ENCODE assay signal across 24 cellular contexts in the genomic region with DNA sequence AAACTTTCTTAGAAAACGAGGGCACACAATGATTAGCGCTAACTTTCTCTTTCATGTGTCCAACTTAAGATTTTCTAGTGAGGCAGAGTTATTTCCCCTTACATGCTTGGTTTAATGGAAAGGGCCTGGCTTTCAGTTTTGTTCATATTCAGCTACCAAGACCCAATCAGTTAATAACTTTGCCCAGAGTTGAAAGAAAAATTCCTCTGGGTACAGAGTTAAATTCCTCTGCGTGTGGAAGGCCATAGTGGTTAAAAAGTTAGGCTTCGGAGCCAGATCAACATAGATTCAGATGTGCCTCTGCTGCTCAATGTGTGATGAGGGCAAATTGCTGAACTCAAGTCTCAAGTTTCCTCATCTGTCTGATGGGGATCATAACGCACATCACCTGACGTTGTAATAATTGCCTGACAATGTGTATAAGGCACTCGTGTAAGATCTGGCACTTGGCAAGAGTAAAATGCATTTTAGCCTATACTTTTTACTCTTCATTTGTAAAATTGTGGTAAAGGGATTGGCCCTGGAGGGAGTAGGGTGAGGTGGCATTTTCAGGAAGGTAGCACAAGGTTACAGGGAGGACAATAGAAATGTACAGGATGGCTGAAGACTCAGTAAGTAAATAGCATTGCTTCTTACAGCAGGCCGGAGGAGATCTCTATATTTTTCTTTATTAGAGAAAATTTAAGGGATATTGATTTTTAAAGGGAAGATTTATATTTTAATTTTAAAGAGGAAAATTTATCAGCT.
DNase-seq lines count a peak whose midpoint lies in the region; ATAC-seq and TF ChIP-seq lines count a peak whose summit lies in the region.
"Had no signal": no experiment of that assay in that cellular context is flagged by ENCODE, and none has a peak within 500 bp of the region (broad histone marks: within the 10 kb centered on the region; RNA-seq: fewer than 3 reads in every experiment).

No MANE protein-coding gene starts in this region.

- no peak overlapping the region for H3K23ac ChIP-seq in H9 (ENCODE audit: insufficient read length, low read depth, low read length)

- no peak overlapping the region for H4K8ac ChIP-seq in H9 (replicated peaks; ENCODE audit: insufficient read length, low read depth, low read length)

- no peak overlapping the region for H3K18ac ChIP-seq in H9 (ENCODE audit: insufficient read length, low read depth, low read length)

- H3K27me3 ChIP-seq in H9 (ENCODE audit: insufficient read depth, low read length) (no peaks in the 10 kb centered on the region), tibial artery (no peaks in the 10 kb centered on the region)
- H3K27me3 ChIP-seq: upper lobe of right lung had no signal

- H3K9me3 Mint-ChIP-seq in H9 (no peaks in the 10 kb centered on the region), WTC11 (no peaks in the 10 kb centered on the region)
- no peaks in the 10 kb centered on the region for H3K9me3 Mint-ChIP-seq in activated CD4-positive, alpha-beta memory T cell treated with anti-CD3 and anti-CD28 coated beads, Interleukin-2, amount 10 ng/mL, durations not matched to agents 7 days and 5 days
- H3K9me3 Mint-ChIP-seq: activated CD4-positive, alpha-beta memory T cell treated with anti-CD3 and anti-CD28 coated beads for 36 hours; activated naive CD8-positive, alpha-beta T cell treated with anti-CD3 and anti-CD28 coated beads, Interleukin-2, amount 10 ng/mL, durations not matched to agents 7 days and 5 days; brain; CD4-positive, alpha-beta T cell; natural killer cell treated with Interleukin-12 subunit alpha and Interleukin-12 subunit beta and Interleukin-15 and Interleukin-18, amount 100 ng/mL, for 72 hours had no signal

- H3K4me3 Mint-ChIP-seq in H9 (no peak overlapping the region), WTC11 (no peak overlapping the region)
- H3K4me3 Mint-ChIP-seq in activated CD4-positive, alpha-beta memory T cell treated with anti-CD3 and anti-CD28 coated beads, Interleukin-2, amount 10 ng/mL, durations not matched to agents 7 days and 5 days: no peak overlapping the region
- H3K4me3 Mint-ChIP-seq: activated CD4-positive, alpha-beta memory T cell treated with anti-CD3 and anti-CD28 coated beads for 36 hours; activated naive CD8-positive, alpha-beta T cell treated with anti-CD3 and anti-CD28 coated beads, Interleukin-2, amount 10 ng/mL, durations not matched to agents 7 days and 5 days; brain; CD4-positive, alpha-beta T cell; natural killer cell treated with Interleukin-12 subunit alpha and Interleukin-12 subunit beta and Interleukin-15 and Interleukin-18, amount 100 ng/mL, for 72 hours had no signal

- H3K27me3 Mint-ChIP-seq in H9 (ENCODE audit: low read depth): no peaks in the 10 kb centered on the region
- no peaks in the 10 kb centered on the region for H3K27me3 Mint-ChIP-seq in WTC11 (ENCODE audit: low read depth)
- peaks cover 14% of the 10 kb centered on the region for H3K27me3 Mint-ChIP-seq in activated CD4-positive, alpha-beta memory T cell treated with anti-CD3 and anti-CD28 coated beads, Interleukin-2, amount 10 ng/mL, durations not matched to agents 7 days and 5 days
- H3K27me3 Mint-ChIP-seq: brain; CD4-positive, alpha-beta T cell had no signal

- no peaks in the 10 kb centered on the region for H3K23me2 ChIP-seq in H9 (ENCODE audit: insufficient read length, low read depth, low read length, poor library complexity, severe bottlenecking)

- TF ChIP-seq CTCF in H9 (conservative IDR thresholded peaks at IDR 0.05): no peak
- no peak for TF ChIP-seq CTCF in WTC11 (IDR thresholded peaks at IDR 0.05)
- no peak for TF ChIP-seq CTCF in tibial artery (IDR thresholded peaks at IDR 0.05)

- no peaks in the 10 kb centered on the region for H3K36me3 ChIP-seq in tibial artery
- H3K36me3 ChIP-seq: upper lobe of right lung had no signal

- no peak overlapping the region for H3K9ac ChIP-seq in H9 (ENCODE audit: extremely low read depth, insufficient read length, low read length)

- no peak overlapping the region for H2BK20ac ChIP-seq in H9 (ENCODE audit: low read depth, low read length, poor library complexity, severe bottlenecking)

- intact Hi-C loops in tibial artery (cut with DNase I; ENCODE audit: low total_unique reads): no loop called here

- H3K56ac ChIP-seq in H9 (ENCODE audit: insufficient read length, low read depth, low read length): no peak overlapping the region

- H3K27ac Mint-ChIP-seq in H9 (peak overlapping the region in 2 of 3 experiments; percentile 1 to 3; a peak in 4 of 7 replicates), WTC11 (peak overlapping the region; percentile 66; the same call in 1 of the 2 replicates)
- H3K27ac Mint-ChIP-seq in activated CD4-positive, alpha-beta memory T cell treated with anti-CD3 and anti-CD28 coated beads, Interleukin-2, amount 10 ng/mL, durations not matched to agents 7 days and 5 days: no peak overlapping the region
- H3K27ac Mint-ChIP-seq: activated CD4-positive, alpha-beta memory T cell treated with anti-CD3 and anti-CD28 coated beads for 36 hours; activated naive CD8-positive, alpha-beta T cell treated with anti-CD3 and anti-CD28 coated beads, Interleukin-2, amount 10 ng/mL, durations not matched to agents 7 days and 5 days; CD4-positive, alpha-beta T cell; natural killer cell treated with Interleukin-12 subunit alpha and Interleukin-12 subunit beta and Interleukin-15 and Interleukin-18, amount 100 ng/mL, for 72 hours had no signal

- H3K4me1 Mint-ChIP-seq in H9 (peaks cover 65 to 78% of the 10 kb centered on the region in 2 experiments), WTC11 (peaks cover 81% of the 10 kb centered on the region)
- H3K4me1 Mint-ChIP-seq in activated CD4-positive, alpha-beta memory T cell treated with anti-CD3 and anti-CD28 coated beads, Interleukin-2, amount 10 ng/mL, durations not matched to agents 7 days and 5 days: no peaks in the 10 kb centered on the region
- H3K4me1 Mint-ChIP-seq: activated naive CD8-positive, alpha-beta T cell treated with anti-CD3 and anti-CD28 coated beads, Interleukin-2, amount 10 ng/mL, durations not matched to agents 7 days and 5 days had no signal

- H2BK120ac ChIP-seq in H9 (ENCODE audit: low read depth, low read length, poor library complexity, severe bottlenecking): no peak overlapping the region

- no peak overlapping the region for H3K14ac ChIP-seq in H9 (ENCODE audit: insufficient read depth, low read length)

- H2BK15ac ChIP-seq in H9 (ENCODE audit: low read depth, low read length): no peak overlapping the region

- H3K36me3 Mint-ChIP-seq in H9 (ENCODE audit: insufficient read depth in 1 of 3, low read depth in 3 of 3) (no peaks in the 10 kb centered on the region), WTC11 (no peaks in the 10 kb centered on the region)
- H3K36me3 Mint-ChIP-seq in activated CD4-positive, alpha-beta memory T cell treated with anti-CD3 and anti-CD28 coated beads, Interleukin-2, amount 10 ng/mL, durations not matched to agents 7 days and 5 days (ENCODE audit: low read depth): no peaks in the 10 kb centered on the region
- H3K36me3 Mint-ChIP-seq: activated CD4-positive, alpha-beta memory T cell treated with anti-CD3 and anti-CD28 coated beads for 36 hours; activated naive CD8-positive, alpha-beta T cell treated with anti-CD3 and anti-CD28 coated beads, Interleukin-2, amount 10 ng/mL, durations not matched to agents 7 days and 5 days; brain; natural killer cell treated with Interleukin-12 subunit alpha and Interleukin-12 subunit beta and Interleukin-15 and Interleukin-18, amount 100 ng/mL, for 72 hours had no signal

- WGBS in H9 (ENCODE audit: extremely low coverage, insufficient read length, low lambda C conversion rate): no CpG with 5 or more reads among the region's 8 CpGs

- no peak for ATAC-seq in WTC11
- ATAC-seq: activated CD4-positive, CD25-positive, alpha-beta regulatory T cell treated with anti-CD3 and anti-CD28 coated beads, Interleukin-2, amount 50 U/mL, for 24 hours; mucosa of descending colon; natural killer cell treated with Interleukin-12 subunit alpha and Interleukin-12 subunit beta and Interleukin-15 and Interleukin-18, amount 100 ng/mL, for 72 hours had no signal

- no peak overlapping the region for H3K4me3 ChIP-seq in tibial artery
- H3K4me3 ChIP-seq: mucosa of descending colon, skin epidermis, upper lobe of right lung had no signal

- no peak overlapping the region for H2BK12ac ChIP-seq in H9 (ENCODE audit: insufficient read length, low read depth, low read length)

- no peak overlapping the region for H2AK5ac ChIP-seq in H9 (ENCODE audit: insufficient read length, low read length)

- CTCF ChIA-PET in WTC11 (lab: Charles Lee): interaction anchor here (0.6 kb wide), 1 partner anchor 186 kb away, joined by 3 read pairs; no protein-coding TSS in a partner anchor
- CTCF ChIA-PET in activated CD4-positive, alpha-beta memory T cell treated with anti-CD3 and anti-CD28 coated beads, Interleukin-2, amount 10 ng/mL, durations not matched to agents 7 days and 5 days (lab: Charles Lee): interaction anchor here (0.7 kb wide), 1 partner anchor 310 kb away, joined by 4 read pairs; no protein-coding TSS in a partner anchor

- no peak overlapping the region for H4K91ac ChIP-seq in H9 (ENCODE audit: insufficient read length, low read depth, low read length)

- no peak overlapping the region for H2BK5ac ChIP-seq in H9 (ENCODE audit: insufficient read length, low read length)

- H3K4me2 ChIP-seq in H9 (ENCODE audit: insufficient read depth, insufficient read length, low read length): no peak overlapping the region

- H3K79me2 ChIP-seq in H9 (ENCODE audit: insufficient read depth, low read length): peaks cover 27% of the 10 kb centered on the region; the same call in 1 of the 2 replicates

- POLR2A ChIA-PET in WTC11 (lab: Charles Lee): interaction anchor here (0.6 kb wide), 1 partner anchor 181 kb away, joined by 12 read pairs; no protein-coding TSS in a partner anchor
- POLR2A ChIA-PET in activated CD4-positive, alpha-beta memory T cell treated with anti-CD3 and anti-CD28 coated beads, Interleukin-2, amount 10 ng/mL, durations not matched to agents 7 days and 5 days (lab: Charles Lee): no interaction called here

- no peak overlapping the region for H3K4ac ChIP-seq in H9 (ENCODE audit: low read depth, low read length)

- no peaks in the 10 kb centered on the region for H3K9me3 ChIP-seq in H9 (ENCODE audit: control insufficient read depth, low read depth, low read length)
- no peaks in the 10 kb centered on the region for H3K9me3 ChIP-seq in tibial artery
- H3K9me3 ChIP-seq: mucosa of descending colon, upper lobe of right lung had no signal

- H3K79me1 ChIP-seq in H9 (ENCODE audit: insufficient read depth, low read depth, low read length, poor library complexity, severe bottlenecking): peaks cover 18% of the 10 kb centered on the region

- H2AFZ ChIP-seq in H9 (ENCODE audit: low read length): no peak overlapping the region

- H4K20me1 ChIP-seq in H9 (ENCODE audit: control insufficient read depth, insufficient read depth, insufficient read length): no peaks in the 10 kb centered on the region

- H3K4me1 ChIP-seq in H9 (ENCODE audit: insufficient read depth, low read length) (peaks cover 13% of the 10 kb centered on the region), tibial artery (peaks cover 0 to 94% (median 37%) of the 10 kb centered on the region in 4 donors)
- H3K4me1 ChIP-seq: upper lobe of right lung had no signal

- H4K5ac ChIP-seq in H9 (ENCODE audit: insufficient read length, low read depth, low read length): no peak overlapping the region

- no peak overlapping the region for H3T11ph ChIP-seq in H9 (ENCODE audit: low read length)

- H3K27ac ChIP-seq in H9 (ENCODE audit: insufficient read length, low read depth, low read length) (no peak overlapping the region), tibial artery (peak overlapping the region; percentile 17 to 30)
- H3K27ac ChIP-seq: upper lobe of right lung had no signal

- DNase-seq in H9 (no peak), WTC11 (ENCODE audit: low spot score) (no peak), glomerular visceral epithelial cell (ENCODE audit: extremely low spot score) (peak; percentile 65), tibial artery (no peak), SK-N-DZ (ENCODE audit: low spot score) (no peak), AG08396 (ENCODE audit: low spot score) (no peak)
- no peak for DNase-seq in activated CD4-positive, alpha-beta memory T cell treated with anti-CD3 and anti-CD28 coated beads, Interleukin-2, amount 10 ng/mL, durations not matched to agents 7 days and 5 days
- DNase-seq: activated CD4-positive, alpha-beta memory T cell treated with anti-CD3 and anti-CD28 coated beads for 36 hours; activated effector memory CD4-positive, alpha-beta T cell treated with anti-CD3 and anti-CD28 coated beads, Interleukin-2, amount 50 U/mL, for 16 hours; activated naive CD8-positive, alpha-beta T cell treated with anti-CD3 and anti-CD28 coated beads, Interleukin-2, amount 10 ng/mL, durations not matched to agents 7 days and 5 days; AML-193; CD4-positive, alpha-beta T cell; GOT3; kidney; mucosa of descending colon; NCI-H1105; NCI-H187 treated with DMSO at 0.1 percent for 48 hours; NCI-H510A treated with DMSO at 0.1 percent for 48 hours; NK-92 treated with Interleukin-12 subunit alpha and Interleukin-12 subunit beta, amount 100 ng/mL, for 24 hours had no signal
